Comparison of ENCODE assay signal across 1 cellular context in the genomic region with DNA sequence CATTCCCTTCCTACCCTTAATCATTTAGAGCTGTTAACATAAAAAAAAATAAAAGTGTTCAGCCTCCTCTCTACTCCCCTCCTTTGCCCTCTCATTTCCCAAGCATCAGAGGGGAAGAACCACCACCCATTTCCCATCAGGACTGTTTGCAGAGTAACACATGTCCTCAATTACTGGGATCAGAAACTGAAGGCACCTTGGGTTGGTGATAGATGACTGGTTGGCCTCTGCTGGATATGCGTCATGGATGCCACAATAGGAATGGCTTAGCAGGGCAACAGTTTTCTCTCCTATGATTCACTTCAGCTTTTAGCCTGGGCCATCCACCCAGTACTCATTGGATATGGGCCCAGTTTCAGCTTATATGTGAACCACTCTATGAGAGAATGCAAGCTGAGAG.
TF ChIP-seq lines count a peak whose summit lies in the region.

No MANE protein-coding gene starts in this region.

TF ChIP-seq in endothelial cell of umbilical vein, 7 proteins besides CTCF, POLR2A, EP300 and RAD21:
- peak; percentile 84 for TF ChIP-seq FOS (IDR thresholded peaks at IDR 0.05; ENCODE audit: borderline replicate concordance, insufficient read depth, low read length)
- peak; percentile 58 for TF ChIP-seq JUN (IDR thresholded peaks at IDR 0.05; ENCODE audit: borderline replicate concordance, insufficient read depth, insufficient read length, low read depth)
- no peak for TF ChIP-seq GATA2 (IDR thresholded peaks at IDR 0.05; ENCODE audit: insufficient read depth, insufficient read length, low read depth, low read length)
